ENCODE assay signal across 22 cellular contexts in genomic region chr20:58075980-58076749, GRCh38.
DNase-seq lines count a peak whose midpoint lies in the region; ATAC-seq, FAIRE-seq and TF ChIP-seq lines count a peak whose summit lies in the region.
"Had no signal": no experiment of that assay in that cellular context is flagged by ENCODE, and none has a peak within 500 bp of the region (broad histone marks: within the 10 kb centered on the region; RNA-seq: fewer than 3 reads in every experiment).

No MANE protein-coding gene starts in this region.

- no peaks in the 10 kb centered on the region for H3K36me3 ChIP-seq in RWPE2 (ENCODE audit: low read depth)
- H3K36me3 ChIP-seq in endothelial cell of umbilical vein (ENCODE audit: control insufficient read depth in 2 of 2, extremely low read depth in 1 of 2, insufficient read depth in 2 of 2, low read length in 2 of 2) = no peaks in the 10 kb centered on the region
- H3K36me3 ChIP-seq: brain microvascular endothelial cell had no signal

- BruUV-seq in endothelial cell of umbilical vein (replicated peaks; lab: Mats Ljungman, UMichigan) = no TSS peak

- H3K79me2 ChIP-seq in endothelial cell of umbilical vein (ENCODE audit: control insufficient read depth, insufficient read depth, low read length) = no peaks in the 10 kb centered on the region

- no peaks in the 10 kb centered on the region for H3K9me3 Mint-ChIP-seq in CD4-positive, alpha-beta T cell
- H3K9me3 Mint-ChIP-seq: activated naive CD4-positive, alpha-beta T cell treated with anti-CD3 and anti-CD28 coated beads, Interleukin-2, amount 50 U/mL, for 72 hours; activated T-helper 1 cell treated with anti-CD3 and anti-CD28 coated beads, Interleukin-12 subunit alpha, Interleukin-12 subunit beta, Interleukin-2, Interleukin-4 antibody, amounts not matched to agents 30 ng/mL and 10 ng/mL and 1 ng/mL, durations not matched to agents 14 hours and 24 hours and 36 hours had no signal

- no peak overlapping the region for H3K27ac ChIP-seq in RWPE2 (ENCODE audit: poor library complexity, severe bottlenecking)
- H3K27ac ChIP-seq in endothelial cell of umbilical vein (ENCODE audit: insufficient read depth, low read depth, low read length) = no peak overlapping the region
- no peak overlapping the region for H3K27ac ChIP-seq in CD4-positive, alpha-beta T cell (ENCODE audit: low read depth, low read length)
- H3K27ac ChIP-seq: brain microvascular endothelial cell had no signal

- H3K9me1 ChIP-seq in endothelial cell of umbilical vein (replicated peaks; ENCODE audit: control insufficient read depth, extremely low read depth, insufficient read depth, low read length) = no peaks in the 10 kb centered on the region

- no peak for FAIRE-seq in endothelial cell of umbilical vein (lab: Jason Lieb, UNC)
- FAIRE-seq: D721Med, frontal cortex had no signal

- no peak for TF ChIP-seq CTCF in RWPE2 (IDR thresholded peaks at IDR 0.05; ENCODE audit: poor library complexity, severe bottlenecking)
- no peak for TF ChIP-seq CTCF in endothelial cell of umbilical vein (IDR thresholded peaks at IDR 0.05; ENCODE audit: extremely low read depth in 1 of 2, insufficient read depth in 1 of 2, low read depth in 1 of 2, low read length in 2 of 2)
- no peak for TF ChIP-seq CTCF in CD4-positive, alpha-beta T cell (IDR thresholded peaks at IDR 0.05)

- dilution Hi-C loops in endothelial cell of umbilical vein (cut with MboI; ENCODE audit: extremely low pct_ligation_motif_present, low sequenced_read_pairs) = loop anchor here (25.0 kb wide), 1 partner anchor 439 kb away; no protein-coding TSS in a partner anchor

- no peak overlapping the region for H3K27ac Mint-ChIP-seq in CD4-positive, alpha-beta T cell
- H3K27ac Mint-ChIP-seq: activated B cell treated with CpG ODN at 0.5 μM for 24 hours; activated naive CD4-positive, alpha-beta T cell treated with anti-CD3 and anti-CD28 coated beads, Interleukin-2, amount 50 U/mL, for 72 hours; activated T-helper 1 cell treated with anti-CD3 and anti-CD28 coated beads, Interleukin-12 subunit alpha, Interleukin-12 subunit beta, Interleukin-2, Interleukin-4 antibody, amounts not matched to agents 30 ng/mL and 10 ng/mL and 1 ng/mL, durations not matched to agents 14 hours and 24 hours and 36 hours; GM23338; T-helper 17 cell had no signal

- peaks cover 25% of the 10 kb centered on the region for H3K27me3 Mint-ChIP-seq in CD4-positive, alpha-beta T cell

- no peak overlapping the region for H3K9ac ChIP-seq in endothelial cell of umbilical vein (replicated peaks; ENCODE audit: extremely low read depth, insufficient read depth, low read length)

- no peak for TF ChIP-seq POLR2A in endothelial cell of umbilical vein (IDR thresholded peaks at IDR 0.05; ENCODE audit: low read depth, low read length)

- H3K4me1 ChIP-seq in RWPE2 (ENCODE audit: insufficient read depth, poor library complexity, severe bottlenecking) (peaks cover 7% of the 10 kb centered on the region), endothelial cell of umbilical vein (ENCODE audit: control insufficient read depth, extremely low read depth, insufficient read depth, low read length) (peaks cover 41% of the 10 kb centered on the region)

- ATAC-seq in RWPE2 (ENCODE audit: low read depth) = no peak
- no peak for ATAC-seq in sciatic nerve
- ATAC-seq in CD4-positive, alpha-beta T cell (ENCODE audit: poor library complexity) = no peak
- ATAC-seq: activated naive CD4-positive, alpha-beta T cell treated with anti-CD3 and anti-CD28 coated beads, Interleukin-2, amount 50 U/mL, for 72 hours; GM23338; T-helper 17 cell had no signal

- DNase-seq in COR-L47 (lab: John Stamatoyannopoulos, UW) (peak; percentile 12), RWPE2 (ENCODE audit: low spot score) (peak; percentile 62), endothelial cell of umbilical vein (ENCODE audit: low read depth, low spot score) (no peak), sciatic nerve (ENCODE audit: low spot score) (peak; percentile 27), inferior parietal cortex (ENCODE audit: extremely low spot score) (no peak), putamen (ENCODE audit: low spot score) (no peak), Ammon's horn (ENCODE audit: low spot score) (no peak)
- DNase-seq in CD4-positive, alpha-beta T cell = no peak
- DNase-seq: activated B cell treated with CpG ODN at 0.5 μM for 24 hours; AML-193; brain microvascular endothelial cell; cortex of kidney; NCI-H1092; NCI-H526 treated with DMSO at 0.1 percent for 48 hours; SIG-M5; stimulated activated CD4-positive, alpha-beta T cell treated with anti-CD3 and anti-CD28 coated beads, Interleukin-12 subunit alpha, Interleukin-12 subunit beta, amount 100 ng/mL, for 4 hours; T-helper 17 cell had no signal

- no peaks in the 10 kb centered on the region for H3K9me3 ChIP-seq in RWPE2 (ENCODE audit: severe bottlenecking)
- H3K9me3 ChIP-seq in endothelial cell of umbilical vein (replicated peaks; ENCODE audit: control insufficient read depth, insufficient read depth, low read length) = no peaks in the 10 kb centered on the region
- H3K9me3 ChIP-seq in CD4-positive, alpha-beta T cell (ENCODE audit: control insufficient read depth, low read length) = no peaks in the 10 kb centered on the region

- H3K36me3 Mint-ChIP-seq in CD4-positive, alpha-beta T cell (ENCODE audit: low read depth) = no peaks in the 10 kb centered on the region
- H3K36me3 Mint-ChIP-seq: activated naive CD4-positive, alpha-beta T cell treated with anti-CD3 and anti-CD28 coated beads, Interleukin-2, amount 50 U/mL, for 72 hours had no signal

- intact Hi-C loops in endothelial cell of umbilical vein (cut with micrococcal nuclease) (no loop called here), sciatic nerve (cut with DNase I) (no loop called here)
- intact Hi-C loops in CD4-positive, alpha-beta T cell (cut with DNase I, micrococcal nuclease) = no loop called here

- H3K27me3 ChIP-seq in RWPE2 (ENCODE audit: insufficient read depth, poor library complexity, severe bottlenecking) = no peaks in the 10 kb centered on the region
- H3K27me3 ChIP-seq in endothelial cell of umbilical vein (ENCODE audit: control insufficient read depth in 2 of 2, insufficient read depth in 2 of 2, low read length in 2 of 2) = no peaks in the 10 kb centered on the region
- H3K27me3 ChIP-seq in CD4-positive, alpha-beta T cell (ENCODE audit: control insufficient read depth, insufficient read depth, low read length) = no peaks in the 10 kb centered on the region
- H3K27me3 ChIP-seq: brain microvascular endothelial cell had no signal

- peak overlapping the region; percentile 6 for H2AFZ ChIP-seq in endothelial cell of umbilical vein (ENCODE audit: low read depth, low read length)
- H2AFZ ChIP-seq: GM23338 had no signal

- CTCF ChIA-PET in endothelial cell of umbilical vein (lab: Charles Lee) = interaction anchor here (0.8 to 4.9 kb wide), 2 partner anchors 11 to 422 kb away, joined by 3 to 49 read pairs; no protein-coding TSS in a partner anchor
- CTCF ChIA-PET in CD4-positive, alpha-beta T cell (lab: Charles Lee) = no interaction called here

- H3K4me3 ChIP-seq in RWPE2 (ENCODE audit: severe bottlenecking) (no peak overlapping the region), endothelial cell of umbilical vein (replicated peaks in 1 of 3; ENCODE audit: insufficient read depth in 1 of 3, low read depth in 1 of 3, low read length in 3 of 3) (no peak overlapping the region)
- H3K4me3 ChIP-seq: GM23338 had no signal

- H3K4me2 ChIP-seq in endothelial cell of umbilical vein (ENCODE audit: insufficient read depth, low read length) = no peak overlapping the region
- H3K4me2 ChIP-seq: GM23338 had no signal

- POLR2A ChIA-PET in endothelial cell of umbilical vein (lab: Charles Lee) = no interaction called here
- POLR2A ChIA-PET in CD4-positive, alpha-beta T cell (lab: Charles Lee) = no interaction called here

- H3K4me3 Mint-ChIP-seq in CD4-positive, alpha-beta T cell = no peak overlapping the region
- H3K4me3 Mint-ChIP-seq: activated B cell treated with CpG ODN at 0.5 μM for 24 hours; activated T-helper 1 cell treated with anti-CD3 and anti-CD28 coated beads, Interleukin-12 subunit alpha, Interleukin-12 subunit beta, Interleukin-2, Interleukin-4 antibody, amounts not matched to agents 30 ng/mL and 10 ng/mL and 1 ng/mL, durations not matched to agents 14 hours and 24 hours and 36 hours; GM23338; T-helper 17 cell had no signal

- peaks cover 5% of the 10 kb centered on the region for H3K4me1 Mint-ChIP-seq in CD4-positive, alpha-beta T cell (ENCODE audit: low read depth)

- no peaks in the 10 kb centered on the region for H4K20me1 ChIP-seq in endothelial cell of umbilical vein (replicated peaks; ENCODE audit: control insufficient read depth, extremely low read depth, insufficient read depth, low read length)

TF ChIP-seq in endothelial cell of umbilical vein, 7 proteins besides CTCF, POLR2A, EP300 and RAD21:
- TF ChIP-seq POLR2AphosphoS5 (IDR thresholded peaks at IDR 0.05; ENCODE audit: insufficient read depth, low read depth, low read length) = no peak
- TF ChIP-seq JUN (IDR thresholded peaks at IDR 0.05; ENCODE audit: borderline replicate concordance, insufficient read depth, insufficient read length, low read depth) = no peak

Comparison
In these comparisons a context has a peak if more than half of its experiments do, and no peak if none do; other contexts are left out.
1. DNase-seq: peak in COR-L47 (single experiment), RWPE2 (single experiment) and sciatic nerve (single experiment); none in endothelial cell of umbilical vein (single experiment), inferior parietal cortex (single experiment), CD4-positive, alpha-beta T cell (0 of 10), putamen (single experiment) and Ammon's horn (single experiment).